Comparison of ENCODE assay signal across 22 cellular contexts in the genomic region with DNA sequence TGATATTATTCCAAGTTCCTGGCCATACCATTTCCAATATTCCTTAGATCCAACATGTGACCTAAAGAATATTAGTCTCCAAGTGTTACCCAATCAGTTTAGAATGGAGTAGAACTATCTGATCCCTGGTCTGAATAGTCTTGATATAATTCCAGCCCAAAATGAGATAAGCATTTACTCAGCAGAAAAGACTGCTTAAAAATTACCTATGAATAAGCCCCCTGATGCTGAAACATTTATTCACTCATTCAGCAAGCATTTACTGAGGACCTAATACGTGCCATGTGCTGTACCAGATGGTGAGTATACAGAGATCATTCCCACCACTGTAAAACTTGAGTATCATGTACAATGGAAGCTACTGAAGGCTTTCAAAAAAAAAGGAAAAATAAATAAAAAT.
"Had no signal": no experiment of that assay in that cellular context is flagged by ENCODE, and none has a peak within 500 bp of the region (broad histone marks: within the 10 kb centered on the region; RNA-seq: fewer than 3 reads in every experiment).

No MANE protein-coding gene starts in this region.

- H3K4me3 ChIP-seq: adrenal gland, coronary artery, dorsolateral prefrontal cortex had no signal

- H3K4me1 ChIP-seq: adrenal gland had no signal

- H3K27me3 ChIP-seq: adrenal gland, brain microvascular endothelial cell, dorsolateral prefrontal cortex had no signal

- H3K9me3 ChIP-seq: adrenal gland had no signal

- H3K36me3 ChIP-seq: adrenal gland, brain microvascular endothelial cell had no signal

- H3K27ac ChIP-seq: adrenal gland, brain microvascular endothelial cell, coronary artery, dorsolateral prefrontal cortex, VCaP had no signal

- DNase-seq: activated CD4-positive, alpha-beta memory T cell treated with anti-CD3 and anti-CD28 coated beads, Interleukin-2, amount 10 ng/mL, durations not matched to agents 7 days and 5 days; activated CD4-positive, alpha-beta T cell treated with anti-CD3 and anti-CD28 coated beads for 1 hour; activated CD4-positive, alpha-beta T cell treated with anti-CD3 and anti-CD28 coated beads for 4 hours; activated CD4-positive, alpha-beta T cell treated with anti-CD3 and anti-CD28 coated beads, Interleukin-2, amount 10 ng/mL, durations not matched to agents 7 days and 5 days; activated CD4-positive, alpha-beta T cell treated with anti-CD3 and anti-CD28 coated beads, Interleukin-2, amount 50 U/mL, for 4 hours; activated effector memory CD4-positive, alpha-beta T cell treated with Interleukin-2 at 50 U/mL for 16 hours; activated naive CD4-positive, alpha-beta T cell treated with anti-CD3 and anti-CD28 coated beads for 36 hours; activated naive CD8-positive, alpha-beta T cell treated with anti-CD3 and anti-CD28 coated beads for 36 hours; activated naive CD8-positive, alpha-beta T cell treated with anti-CD3 and anti-CD28 coated beads, Interleukin-2, amount 50 U/mL, for 24 hours; activated T-cell treated with anti-CD3 and anti-CD28 coated beads, Interleukin-2, amount 50 U/mL, for 4 hours; adrenal gland; brain microvascular endothelial cell; dorsolateral prefrontal cortex; effector memory CD4-positive, alpha-beta T cell; endodermal cell; foreskin fibroblast; head of caudate nucleus; T-helper 1 cell; T-helper 17 cell; T1000 had no signal
